In the genomic region with DNA sequence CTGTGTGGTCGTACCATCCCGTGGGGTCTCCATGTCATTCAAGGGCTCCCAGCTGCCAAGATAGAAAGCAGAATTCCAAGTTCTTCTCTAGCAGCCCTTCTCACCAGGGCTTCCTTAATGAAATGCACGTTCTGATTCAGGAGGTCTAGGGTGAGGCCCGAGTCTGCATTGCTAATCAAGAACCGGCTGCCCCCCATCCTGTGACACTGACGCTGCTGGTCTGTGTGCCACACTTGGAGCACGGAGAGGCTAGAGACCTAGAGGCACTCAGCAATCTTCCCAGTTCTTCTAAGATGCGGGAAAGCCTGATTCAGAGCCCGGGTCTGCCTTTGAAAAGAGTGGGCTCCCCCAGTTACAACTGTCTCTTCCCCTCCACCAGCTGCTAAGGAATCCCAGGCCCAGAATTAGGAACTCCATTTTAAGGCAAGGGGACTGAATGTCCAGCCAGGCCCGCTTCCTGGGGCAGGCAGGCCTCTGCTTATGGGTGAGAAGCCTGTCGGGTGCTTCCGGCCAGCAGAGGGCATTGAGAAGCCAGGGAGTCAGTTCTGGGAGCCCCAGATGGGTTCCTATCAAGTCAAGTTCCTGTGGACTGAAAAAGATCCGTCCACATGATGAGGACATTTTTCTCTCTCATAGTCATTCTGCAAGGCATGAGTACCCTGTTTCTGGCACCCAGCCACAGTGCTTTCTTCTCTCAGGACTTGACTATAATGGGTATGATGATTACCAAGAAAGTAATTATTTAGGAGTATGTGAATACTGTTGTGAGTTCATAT, we compare ENCODE assay signal across 8 cellular contexts.
DNase-seq lines count a peak whose midpoint lies in the region; ATAC-seq and TF ChIP-seq lines count a peak whose summit lies in the region.

No MANE protein-coding gene starts in this region.

- no peak overlapping the region for H4K5ac ChIP-seq in H9 (ENCODE audit: insufficient read length, low read depth, low read length)

- peak; percentile 59 for TF ChIP-seq RAD21 in SK-N-SH (IDR thresholded peaks at IDR 0.05; ENCODE audit: low read length)

- H3K9me3 Mint-ChIP-seq in H9: peaks cover 7 to 12% of the 10 kb centered on the region in 2 experiments; a peak in 4 of 5 replicates
- peaks cover 4% of the 10 kb centered on the region for H3K9me3 Mint-ChIP-seq in osteocyte (ENCODE audit: unreplicated experiment)

- H3K36me3 Mint-ChIP-seq in H9 (ENCODE audit: insufficient read depth in 1 of 3, low read depth in 3 of 3) (peaks cover 6 to 19% (median 8%) of the 10 kb centered on the region in 3 experiments), osteocyte (ENCODE audit: unreplicated experiment) (no peaks in the 10 kb centered on the region)

- no peaks in the 10 kb centered on the region for H3K36me3 ChIP-seq in SK-N-SH (replicated peaks in 1 of 2; ENCODE audit: control insufficient read depth in 1 of 2, insufficient read depth in 2 of 2, low read length in 1 of 2)

- H3K4me1 ChIP-seq in H9 (ENCODE audit: insufficient read depth, low read length) (no peaks in the 10 kb centered on the region), SK-N-SH (ENCODE audit: control insufficient read depth in 1 of 2, insufficient read depth in 2 of 2, low read depth in 1 of 2, low read length in 1 of 2) (peaks cover 0 to 9% of the 10 kb centered on the region in 2 experiments; a peak in 1 of 4 replicates), foreskin keratinocyte (peaks cover 10% of the 10 kb centered on the region)

- H3K18ac ChIP-seq in H9 (ENCODE audit: insufficient read length, low read depth, low read length): no peak overlapping the region

- H2BK5ac ChIP-seq in H9 (ENCODE audit: insufficient read length, low read length): no peak overlapping the region

- H3K27me3 Mint-ChIP-seq in H9 (ENCODE audit: low read depth) (peaks cover 6% of the 10 kb centered on the region), osteocyte (ENCODE audit: unreplicated experiment) (peaks cover 23% of the 10 kb centered on the region)

- no peak overlapping the region for H2BK12ac ChIP-seq in H9 (ENCODE audit: insufficient read length, low read depth, low read length)

- CTCF ChIA-PET in SK-N-SH (lab: Yijun Ruan, JAX): no interaction called here

- no peak overlapping the region for H3T11ph ChIP-seq in H9 (ENCODE audit: low read length)

- H3F3A ChIP-seq in SK-N-SH (replicated peaks; ENCODE audit: insufficient read depth): no peaks in the 10 kb centered on the region

- WGBS in H9 (ENCODE audit: extremely low coverage, insufficient read length, low lambda C conversion rate): no CpG with 5 or more reads among the region's 13 CpGs
- 59% methylated on average over 10 of the region's 13 CpGs for WGBS in SK-N-SH (ENCODE audit: low lambda C conversion rate)

- H3K4me2 ChIP-seq in H9 (ENCODE audit: insufficient read depth, insufficient read length, low read length): no peak overlapping the region
- no peak overlapping the region for H3K4me2 ChIP-seq in SK-N-SH

- H3K4me3 ChIP-seq in SK-N-SH (ENCODE audit: low read depth in 2 of 2, low read length in 1 of 2): no peak overlapping the region; a peak in 1 of 4 replicates

- TF ChIP-seq EP300 in SK-N-SH (IDR thresholded peaks at IDR 0.05; ENCODE audit: borderline replicate concordance in 1 of 2, low read depth in 1 of 2, low read length in 1 of 2): no peak

- no peaks in the 10 kb centered on the region for H3K79me2 ChIP-seq in H9 (ENCODE audit: insufficient read depth, low read length)
- H3K79me2 ChIP-seq in SK-N-SH (ENCODE audit: insufficient read depth): no peaks in the 10 kb centered on the region

- H2BK120ac ChIP-seq in H9 (ENCODE audit: low read depth, low read length, poor library complexity, severe bottlenecking): no peak overlapping the region

- peaks cover 4 to 8% of the 10 kb centered on the region in 2 experiments for H3K4me1 Mint-ChIP-seq in H9
- H3K4me1 Mint-ChIP-seq in osteocyte (ENCODE audit: unreplicated experiment): peaks cover 16% of the 10 kb centered on the region

- peak; percentile 88 for ATAC-seq in foreskin keratinocyte
- no peak for ATAC-seq in HG03039 (IDR thresholded peaks at IDR 0.05; ENCODE audit: unreplicated experiment)

- no peaks in the 10 kb centered on the region for H3K27me3 ChIP-seq in H9 (ENCODE audit: insufficient read depth, low read length)
- peaks cover 17% of the 10 kb centered on the region; the same call in 1 of the 2 replicates for H3K27me3 ChIP-seq in SK-N-SH (ENCODE audit: insufficient read depth)
- no peaks in the 10 kb centered on the region for H3K27me3 ChIP-seq in foreskin keratinocyte

- H4K20me1 ChIP-seq in H9 (ENCODE audit: control insufficient read depth, insufficient read depth, insufficient read length) (no peaks in the 10 kb centered on the region), SK-N-SH (ENCODE audit: insufficient read depth) (no peaks in the 10 kb centered on the region)

- no peak overlapping the region; a peak in 1 of 7 replicates for H3K27ac Mint-ChIP-seq in H9
- H3K27ac Mint-ChIP-seq in osteocyte (ENCODE audit: unreplicated experiment): peak overlapping the region; percentile 63

- DNase-seq in AG08395 (ENCODE audit: low spot score) (peak; percentile 96), H9 (peak; percentile 79), SK-N-SH (peak; percentile 47), foreskin keratinocyte (peak; percentile 78 to 93), osteocyte (ENCODE audit: extremely low spot score, unreplicated experiment) (peak; percentile 90)
- no peak for DNase-seq in activated CD8-positive, alpha-beta memory T cell treated with anti-CD3 and anti-CD28 coated beads, Interleukin-2, amount 50 U/mL, for 4 hours
- DNase-seq in NK-92 treated with Interleukin-12 subunit alpha and Interleukin-12 subunit beta, amount 100 ng/mL, for 24 hours (lab: John Stamatoyannopoulos, UW): no peak

- H3K56ac ChIP-seq in H9 (ENCODE audit: insufficient read length, low read depth, low read length): no peak overlapping the region

- H3K9me3 ChIP-seq in H9 (ENCODE audit: control insufficient read depth, low read depth, low read length): no peaks in the 10 kb centered on the region
- no peaks in the 10 kb centered on the region for H3K9me3 ChIP-seq in SK-N-SH

- POLR2A ChIA-PET in SK-N-SH (lab: Yijun Ruan, JAX): no interaction called here

- H3K4me3 Mint-ChIP-seq in H9 (no peak overlapping the region), osteocyte (ENCODE audit: unreplicated experiment) (no peak overlapping the region)

- no peak overlapping the region for H3K4ac ChIP-seq in H9 (ENCODE audit: low read depth, low read length)

- H2AFZ ChIP-seq in H9 (ENCODE audit: low read length): no peak overlapping the region
- H2AFZ ChIP-seq in SK-N-SH (ENCODE audit: low read depth): peak overlapping the region; percentile 79; the same call in 1 of the 2 replicates

- no peaks in the 10 kb centered on the region for H3K9me2 ChIP-seq in SK-N-SH

- H3K14ac ChIP-seq in H9 (ENCODE audit: insufficient read depth, low read length): no peak overlapping the region

- no peak overlapping the region for H3K27ac ChIP-seq in H9 (ENCODE audit: insufficient read length, low read depth, low read length)
- peak overlapping the region in 1 of 2 experiments; percentile 42; a peak in 2 of 4 replicates for H3K27ac ChIP-seq in SK-N-SH (ENCODE audit: low read depth in 2 of 2, low read length in 1 of 2)
- no peak overlapping the region for H3K27ac ChIP-seq in foreskin keratinocyte

- H3K79me1 ChIP-seq in H9 (ENCODE audit: insufficient read depth, low read depth, low read length, poor library complexity, severe bottlenecking): no peaks in the 10 kb centered on the region

- H2BK15ac ChIP-seq in H9 (ENCODE audit: low read depth, low read length): no peak overlapping the region

- no peak overlapping the region for H4K91ac ChIP-seq in H9 (ENCODE audit: insufficient read length, low read depth, low read length)

- H3K9ac ChIP-seq in H9 (ENCODE audit: extremely low read depth, insufficient read length, low read length): no peak overlapping the region
- no peak overlapping the region for H3K9ac ChIP-seq in SK-N-SH

- H4K8ac ChIP-seq in H9 (replicated peaks; ENCODE audit: insufficient read length, low read depth, low read length): no peak overlapping the region

- peak; percentile 72 for TF ChIP-seq CTCF in H9 (conservative IDR thresholded peaks at IDR 0.05)
- peak; percentile 71 for TF ChIP-seq CTCF in SK-N-SH (IDR thresholded peaks at IDR 0.05)
- TF ChIP-seq CTCF in foreskin keratinocyte (conservative IDR thresholded peaks at IDR 0.05): peak; percentile 85
- TF ChIP-seq CTCF in osteocyte (IDR thresholded peaks at IDR 0.05): peak; percentile 83

- H3K23me2 ChIP-seq in H9 (ENCODE audit: insufficient read length, low read depth, low read length, poor library complexity, severe bottlenecking): no peaks in the 10 kb centered on the region

- no peak overlapping the region for H3K23ac ChIP-seq in H9 (ENCODE audit: insufficient read length, low read depth, low read length)

- no peak overlapping the region for H2AK5ac ChIP-seq in H9 (ENCODE audit: insufficient read length, low read length)

- H2BK20ac ChIP-seq in H9 (ENCODE audit: low read depth, low read length, poor library complexity, severe bottlenecking): no peak overlapping the region

TF ChIP-seq in SK-N-SH, 30 proteins besides CTCF, POLR2A, EP300 and RAD21:
- TF ChIP-seq SMC3 (IDR thresholded peaks at IDR 0.05; ENCODE audit: low read depth, low read length) (peak; percentile 57), GABPA (IDR thresholded peaks at IDR 0.05; ENCODE audit: low read depth) (no peak), TCF12 (IDR thresholded peaks at IDR 0.05) (peak; percentile 21; the same call in 1 of the 2 replicates), RCOR1 (IDR thresholded peaks at IDR 0.05; ENCODE audit: low read length) (no peak), TEAD4 (IDR thresholded peaks at IDR 0.05; ENCODE audit: borderline replicate concordance, insufficient read depth) (no peak), NFIC (IDR thresholded peaks at IDR 0.05; ENCODE audit: borderline replicate concordance) (peak; percentile 53; the same call in 1 of the 2 replicates), CHD2 (IDR thresholded peaks at IDR 0.05; ENCODE audit: low read length, partially characterized antibody) (no peak), EZH2phosphoT487 (IDR thresholded peaks at IDR 0.05; ENCODE audit: borderline replicate concordance, low read depth) (no peak), FOSL2 (IDR thresholded peaks at IDR 0.05; ENCODE audit: borderline replicate concordance, low read depth) (peak; percentile 40; the same call in 1 of the 2 replicates)

Comparison
In these comparisons a context has a peak if more than half of its experiments do, and no peak if none do; other contexts are left out.
1. DNase-seq: peak in AG08395 (single experiment), H9 (single experiment), SK-N-SH (single experiment), foreskin keratinocyte (2 of 2) and osteocyte (single experiment); none in activated CD8-positive, alpha-beta memory T cell treated with anti-CD3 and anti-CD28 coated beads, Interleukin-2, amount 50 U/mL, for 4 hours (single experiment) and NK-92 treated with Interleukin-12 subunit alpha and Interleukin-12 subunit beta, amount 100 ng/mL, for 24 hours (single experiment).
2. Peak in every context shown above with its lines, with median percentiles within 50 percentile points of each other: CTCF ChIP-seq.